33 cellular contexts compared by ENCODE assay signal in genomic region chr10:19731560-19731959, GRCh38.
"Had no signal": no experiment of that assay in that cellular context is flagged by ENCODE, and none has a peak within 500 bp of the region (broad histone marks: within the 10 kb centered on the region; RNA-seq: fewer than 3 reads in every experiment).

No MANE protein-coding gene starts in this region.

- H3K36me3 ChIP-seq: brain microvascular endothelial cell, esophagus squamous epithelium, gastroesophageal sphincter, WERI-Rb-1 had no signal

- H3K27ac ChIP-seq: coronary artery, epithelial cell of prostate, esophagus squamous epithelium, gastroesophageal sphincter, WERI-Rb-1 had no signal

- H3K27me3 Mint-ChIP-seq: activated B cell treated with CpG ODN at 0.5 μM for 24 hours; activated CD8-positive, alpha-beta T cell treated with anti-CD3 and anti-CD28 coated beads for 36 hours; activated naive CD8-positive, alpha-beta T cell; activated T-helper 17 cell treated with anti-CD3 and anti-CD28 coated beads, Interleukin-2, amount 50 U/mL, for 72 hours; central memory CD8-positive, alpha-beta T cell; T-helper 17 cell had no signal

- FAIRE-seq: astrocyte, bronchial epithelial cell, endometrium, endothelial cell of umbilical vein had no signal

- H3K4me1 ChIP-seq: esophagus squamous epithelium, gastroesophageal sphincter had no signal

- H3K4me3 Mint-ChIP-seq: activated B cell treated with CpG ODN at 0.5 μM for 24 hours; activated CD8-positive, alpha-beta T cell treated with anti-CD3 and anti-CD28 coated beads for 36 hours; activated naive CD8-positive, alpha-beta T cell; activated T-cell treated with anti-CD3 and anti-CD28 coated beads, Interleukin-2, amount 50 U/mL, for 4 hours; activated T-helper 17 cell treated with anti-CD3 and anti-CD28 coated beads, Interleukin-2, amount 50 U/mL, for 72 hours; central memory CD8-positive, alpha-beta T cell; T-helper 17 cell; T-helper 2 cell treated with Interferon-gamma antibody and Interleukin-4, amounts not matched to agents 5 μg/mL and 100 μg/mL, for 36 hours had no signal

- H3K36me3 Mint-ChIP-seq: activated naive CD8-positive, alpha-beta T cell had no signal

- H3K9me3 ChIP-seq: esophagus squamous epithelium, gastroesophageal sphincter had no signal

- H3K27me3 ChIP-seq: brain microvascular endothelial cell, esophagus squamous epithelium, gastroesophageal sphincter had no signal

- H3K4me3 ChIP-seq: coronary artery, esophagus squamous epithelium, gastroesophageal sphincter had no signal

- ATAC-seq: activated CD4-positive, CD25-positive, alpha-beta regulatory T cell treated with anti-CD3 and anti-CD28 coated beads, Interleukin-2, amount 50 U/mL, for 24 hours; activated CD8-positive, alpha-beta T cell treated with anti-CD3 and anti-CD28 coated beads for 36 hours; activated T-cell treated with anti-CD3 and anti-CD28 coated beads, Interleukin-2, amount 50 U/mL, for 4 hours; activated T-helper 17 cell treated with anti-CD3 and anti-CD28 coated beads, Interleukin-2, amount 50 U/mL, for 72 hours; gastroesophageal sphincter; T-helper 17 cell had no signal

- H3K27ac Mint-ChIP-seq: activated B cell treated with CpG ODN at 0.5 μM for 24 hours; activated CD8-positive, alpha-beta T cell treated with anti-CD3 and anti-CD28 coated beads for 36 hours; activated naive CD8-positive, alpha-beta T cell; activated T-helper 17 cell treated with anti-CD3 and anti-CD28 coated beads, Interleukin-2, amount 50 U/mL, for 72 hours; T-helper 17 cell; T-helper 2 cell treated with Interferon-gamma antibody and Interleukin-4, amounts not matched to agents 5 μg/mL and 100 μg/mL, for 36 hours had no signal

- H3K4me1 Mint-ChIP-seq: activated B cell treated with CpG ODN at 0.5 μM for 24 hours; activated T-helper 17 cell treated with anti-CD3 and anti-CD28 coated beads, Interleukin-2, amount 50 U/mL, for 72 hours; central memory CD8-positive, alpha-beta T cell; T-helper 17 cell had no signal

- DNase-seq: activated B cell treated with CpG ODN at 0.5 μM for 24 hours; activated CD4-positive, alpha-beta T cell treated with anti-CD3 and anti-CD28 coated beads for 48 hours; activated CD4-positive, alpha-beta T cell treated with anti-CD3 and anti-CD28 coated beads, Interleukin-2, amount 50 U/mL, for 1 hour; activated CD4-positive, alpha-beta T cell treated with anti-CD3 and anti-CD28 coated beads, Interleukin-2, amount 50 U/mL, for 48 hours; activated CD8-positive, alpha-beta memory T cell treated with anti-CD3 and anti-CD28 coated beads for 24 hours; activated CD8-positive, alpha-beta T cell treated with anti-CD3 and anti-CD28 coated beads for 36 hours; activated effector memory CD4-positive, alpha-beta T cell treated with Interleukin-2 at 50 U/mL for 16 hours; activated gamma-delta T cell treated with Interleukin-2 at 50 U/mL for 16 hours; activated naive CD4-positive, alpha-beta T cell treated with anti-CD3 and anti-CD28 coated beads, Interleukin-2, amount 50 U/mL, for 16 hours; activated naive CD4-positive, alpha-beta T cell treated with Interleukin-2 at 50 U/mL for 16 hours; activated T-cell treated with anti-CD3 and anti-CD28 coated beads, Interleukin-2, amount 50 U/mL, for 4 hours; amniotic stem cell; anterior cingulate cortex; brain microvascular endothelial cell; effector CD8-positive, alpha-beta T cell; esophagus squamous epithelium; foreskin melanocyte; T-helper 1 cell; T-helper 17 cell; T1000; WERI-Rb-1 had no signal
